9 cellular contexts compared by ENCODE assay signal in genomic region chr1:12047120-12047876, GRCh38. TPM values are rescaled to one million over a fixed set of nuclear protein-coding genes. Genes with fewer than 3 reads are reported as not detected.
DNase-seq lines count a peak whose midpoint lies in the region; ATAC-seq and TF ChIP-seq lines count a peak whose summit lies in the region.
"Had no signal": no experiment of that assay in that cellular context is flagged by ENCODE, and none has a peak within 500 bp of the region (broad histone marks: within the 10 kb centered on the region; RNA-seq: fewer than 3 reads in every experiment).

No MANE protein-coding gene starts in this region.

- no peak for TF ChIP-seq CTCF in lower lobe of right lung (IDR thresholded peaks at IDR 0.05)
- no peak for TF ChIP-seq CTCF in WERI-Rb-1 (IDR thresholded peaks at IDR 0.05; ENCODE audit: low read depth, low read length)

- H3K36me3 ChIP-seq in lower lobe of right lung: no peaks in the 10 kb centered on the region
- no peaks in the 10 kb centered on the region for H3K36me3 ChIP-seq in WERI-Rb-1

- peaks cover 6% of the 10 kb centered on the region for H3K4me1 ChIP-seq in lower lobe of right lung

- H3K4me3 ChIP-seq in lower lobe of right lung (no peak overlapping the region), WERI-Rb-1 (ENCODE audit: low read depth, low read length) (no peak overlapping the region)

- intact Hi-C loops in cardiac septum (cut with DNase I): no loop called here
- intact Hi-C loops in lower lobe of right lung (cut with DNase I): no loop called here

- peaks cover 20% of the 10 kb centered on the region for H3K27me3 ChIP-seq in lower lobe of right lung (ENCODE audit: low read depth)
- H3K27me3 ChIP-seq in WERI-Rb-1 (ENCODE audit: insufficient read depth, low read depth, severe bottlenecking): no peaks in the 10 kb centered on the region

- peak; percentile 38 for ATAC-seq in GM18520 (IDR thresholded peaks at IDR 0.05; ENCODE audit: unreplicated experiment)
- ATAC-seq in HG02884 (IDR thresholded peaks at IDR 0.05; ENCODE audit: unreplicated experiment): peak; percentile 47
- ATAC-seq in lower lobe of right lung: no peak

- DNase-seq in activated CD4-positive, alpha-beta T cell treated with anti-CD3 and anti-CD28 coated beads, Interleukin-2, amount 50 U/mL, for 48 hours: peak; percentile 74 to 82
- DNase-seq in stimulated activated CD4-positive, alpha-beta T cell treated with anti-CD3 and anti-CD28 coated beads, Interleukin-12 subunit alpha, Interleukin-12 subunit beta, amount 100 ng/mL, for 24 hours (ENCODE audit: low read depth in 2 of 2): peak; percentile 48 to 61
- DNase-seq in cardiac septum (ENCODE audit: low spot score) (no peak), lower lobe of right lung (no peak), WERI-Rb-1 (no peak), cortex of kidney (lab: John Stamatoyannopoulos, UW) (no peak)

- H3K27ac ChIP-seq in lower lobe of right lung (no peak overlapping the region), WERI-Rb-1 (no peak overlapping the region)
- H3K27ac ChIP-seq: epithelial cell of prostate had no signal

- H3K9me3 ChIP-seq in lower lobe of right lung (no peaks in the 10 kb centered on the region), WERI-Rb-1 (ENCODE audit: severe bottlenecking) (no peaks in the 10 kb centered on the region)

RNA-seq across cellular contexts. Expression of gene TNFRSF8, which starts 15.8 kb away (rescaled TPM):
- total RNA-seq in cardiac septum: 1.4 TPM
- 2.7 TPM for total RNA-seq in lower lobe of right lung

RNA-seq across cellular contexts. Expression of gene MIIP, which starts 28.0 kb away (rescaled TPM):
- 18.7 TPM for total RNA-seq in cardiac septum
- total RNA-seq in lower lobe of right lung: 39.3 TPM

Comparison
In these comparisons a context has a peak if more than half of its experiments do, and no peak if none do; other contexts are left out.
1. ATAC-seq: peak in GM18520 (single experiment) and HG02884 (single experiment); none in lower lobe of right lung (0 of 2).
2. DNase-seq: peak in activated CD4-positive, alpha-beta T cell treated with anti-CD3 and anti-CD28 coated beads, Interleukin-2, amount 50 U/mL, for 48 hours (2 of 2) and stimulated activated CD4-positive, alpha-beta T cell treated with anti-CD3 and anti-CD28 coated beads, Interleukin-12 subunit alpha, Interleukin-12 subunit beta, amount 100 ng/mL, for 24 hours (2 of 2); none in cardiac septum (single experiment), lower lobe of right lung (single experiment), WERI-Rb-1 (single experiment) and cortex of kidney (single experiment).